33 cellular contexts compared by ENCODE assay signal in genomic region chr4:144948421-144948820, GRCh38.
"Had no signal": no experiment of that assay in that cellular context is flagged by ENCODE, and none has a peak within 500 bp of the region (broad histone marks: within the 10 kb centered on the region; RNA-seq: fewer than 3 reads in every experiment).

No MANE protein-coding gene starts in this region.

- H3K27me3 ChIP-seq: body of pancreas, breast epithelium, MG63, SJSA1 had no signal

- H3K4me3 Mint-ChIP-seq: activated CD4-positive, alpha-beta T cell treated with anti-CD3 and anti-CD28 coated beads for 36 hours; activated CD4-positive, alpha-beta T cell treated with anti-CD3 and anti-CD28 coated beads, Interleukin-2, amount 10 ng/mL, durations not matched to agents 7 days and 5 days; activated CD8-positive, alpha-beta T cell treated with anti-CD3 and anti-CD28 coated beads, Interleukin-2, amount 10 ng/mL, durations not matched to agents 7 days and 5 days; activated naive CD4-positive, alpha-beta T cell treated with anti-CD3 and anti-CD28 coated beads, Interleukin-2, amount 50 U/mL, for 24 hours; activated naive CD8-positive, alpha-beta T cell treated with anti-CD3 and anti-CD28 coated beads, Interleukin-2, amount 10 ng/mL, durations not matched to agents 7 days and 5 days; activated T-cell treated with anti-CD3 and anti-CD28 coated beads, Interleukin-2, amount 50 U/mL, for 24 hours; T-helper 1 cell treated with Interleukin-12 subunit alpha and Interleukin-12 subunit beta and Interleukin-4 antibody, amounts not matched to agents 30 μg/mL and 1 μg/mL, for 36 hours; T-helper 2 cell treated with Interferon-gamma antibody and Interleukin-4, amounts not matched to agents 5 μg/mL and 100 μg/mL, for 36 hours; WTC11 had no signal

- H3K27me3 Mint-ChIP-seq: activated CD4-positive, alpha-beta T cell treated with anti-CD3 and anti-CD28 coated beads for 36 hours; activated CD4-positive, alpha-beta T cell treated with anti-CD3 and anti-CD28 coated beads, Interleukin-2, amount 10 ng/mL, durations not matched to agents 7 days and 5 days; activated naive CD4-positive, alpha-beta T cell treated with anti-CD3 and anti-CD28 coated beads, Interleukin-2, amount 50 U/mL, for 24 hours; activated T-cell treated with anti-CD3 and anti-CD28 coated beads, Interleukin-2, amount 50 U/mL, for 24 hours had no signal

- H3K27ac ChIP-seq: body of pancreas, breast epithelium, SJSA1 had no signal

- H3K9me3 ChIP-seq: MG63, SJSA1, SK-N-SH had no signal

- H3K9ac ChIP-seq: SK-N-SH had no signal

- H3K4me1 Mint-ChIP-seq: activated CD4-positive, alpha-beta T cell treated with anti-CD3 and anti-CD28 coated beads for 36 hours; activated CD4-positive, alpha-beta T cell treated with anti-CD3 and anti-CD28 coated beads, Interleukin-2, amount 10 ng/mL, durations not matched to agents 7 days and 5 days; activated naive CD4-positive, alpha-beta T cell treated with anti-CD3 and anti-CD28 coated beads, Interleukin-2, amount 50 U/mL, for 24 hours; activated naive CD8-positive, alpha-beta T cell treated with anti-CD3 and anti-CD28 coated beads, Interleukin-2, amount 10 ng/mL, durations not matched to agents 7 days and 5 days had no signal

- H3K4me1 ChIP-seq: body of pancreas, breast epithelium, SJSA1 had no signal

- H3K27ac Mint-ChIP-seq: activated CD4-positive, alpha-beta T cell treated with anti-CD3 and anti-CD28 coated beads for 36 hours; activated CD4-positive, alpha-beta T cell treated with anti-CD3 and anti-CD28 coated beads, Interleukin-2, amount 10 ng/mL, durations not matched to agents 7 days and 5 days; activated CD8-positive, alpha-beta T cell treated with anti-CD3 and anti-CD28 coated beads, Interleukin-2, amount 10 ng/mL, durations not matched to agents 7 days and 5 days; activated naive CD4-positive, alpha-beta T cell treated with anti-CD3 and anti-CD28 coated beads, Interleukin-2, amount 50 U/mL, for 24 hours; activated naive CD8-positive, alpha-beta T cell treated with anti-CD3 and anti-CD28 coated beads, Interleukin-2, amount 10 ng/mL, durations not matched to agents 7 days and 5 days; activated T-cell treated with anti-CD3 and anti-CD28 coated beads, Interleukin-2, amount 50 U/mL, for 24 hours; activated T-helper 2 cell treated with anti-CD3 and anti-CD28 coated beads, Interferon-gamma antibody, Interleukin-2, Interleukin-4, amounts not matched to agents 10 μg/mL and 5 μg/mL and 100 μg/mL, durations not matched to agents 14 hours and 24 hours and 36 hours; T-helper 1 cell treated with Interleukin-12 subunit alpha and Interleukin-12 subunit beta and Interleukin-4 antibody, amounts not matched to agents 30 μg/mL and 1 μg/mL, for 36 hours; T-helper 2 cell treated with Interferon-gamma antibody and Interleukin-4, amounts not matched to agents 5 μg/mL and 100 μg/mL, for 36 hours had no signal

- H3K36me3 ChIP-seq: breast epithelium, MG63, SJSA1 had no signal

- H3K4me2 ChIP-seq: SK-N-SH had no signal

- DNase-seq: activated CD4-positive, alpha-beta T cell treated with anti-CD3 and anti-CD28 coated beads for 36 hours; activated CD4-positive, alpha-beta T cell treated with anti-CD3 and anti-CD28 coated beads, Interleukin-2, amount 10 ng/mL, durations not matched to agents 7 days and 5 days; activated CD4-positive, alpha-beta T cell treated with anti-CD3 and anti-CD28 coated beads, Interleukin-2, amount 50 U/mL, for 48 hours; activated CD8-positive, alpha-beta T cell treated with anti-CD3 and anti-CD28 coated beads, Interleukin-2, amount 10 ng/mL, durations not matched to agents 7 days and 5 days; activated gamma-delta T cell; activated naive CD4-positive, alpha-beta T cell treated with Interleukin-2 at 50 U/mL for 16 hours; activated naive CD8-positive, alpha-beta T cell treated with anti-CD3 and anti-CD28 coated beads, Interleukin-2, amount 10 ng/mL, durations not matched to agents 7 days and 5 days; activated T-cell treated with anti-CD3 and anti-CD28 coated beads, Interleukin-2, amount 50 U/mL, for 24 hours; body of pancreas; Kasumi-1; KG1; MG63; MV-4-11; NCI-H1092; NCI-H1436 treated with DMSO at 0.1 percent for 48 hours; NCI-H1694 treated with DMSO at 0.1 percent for 48 hours; NCI-H2029; NCI-H2107; NCI-H2171; NCI-H510A; NCI-H526; NCI-H748 treated with DMSO at 0.1 percent for 48 hours; SHP77; SK-N-SH had no signal

- H3K4me3 ChIP-seq: body of pancreas, breast epithelium, MG63, SJSA1 had no signal

- ATAC-seq: activated CD4-positive, alpha-beta T cell treated with anti-CD3 and anti-CD28 coated beads for 36 hours; activated CD4-positive, CD25-positive, alpha-beta regulatory T cell treated with anti-CD3 and anti-CD28 coated beads, Interleukin-2, amount 50 U/mL, for 24 hours; activated CD8-positive, alpha-beta T cell treated with anti-CD3 and anti-CD28 coated beads, Interleukin-2, amount 10 ng/mL, durations not matched to agents 7 days and 5 days; body of pancreas; Panc1 had no signal

- H3K36me3 Mint-ChIP-seq: activated naive CD4-positive, alpha-beta T cell treated with anti-CD3 and anti-CD28 coated beads, Interleukin-2, amount 50 U/mL, for 24 hours; activated naive CD8-positive, alpha-beta T cell treated with anti-CD3 and anti-CD28 coated beads, Interleukin-2, amount 10 ng/mL, durations not matched to agents 7 days and 5 days had no signal
